32 cellular contexts compared by ENCODE assay signal in genomic region chr20:1505361-1505760, GRCh38. TPM values are rescaled to one million over a fixed set of nuclear protein-coding genes. Genes with fewer than 3 reads are reported as not detected.
DNase-seq lines count a peak whose midpoint lies in the region; ATAC-seq and TF ChIP-seq lines count a peak whose summit lies in the region.
"Had no signal": no experiment of that assay in that cellular context is flagged by ENCODE, and none has a peak within 500 bp of the region (broad histone marks: within the 10 kb centered on the region; RNA-seq: fewer than 3 reads in every experiment).

No MANE protein-coding gene starts in this region.

- no peaks in the 10 kb centered on the region for H3K4me1 Mint-ChIP-seq in osteocyte (ENCODE audit: unreplicated experiment)

- H3K27me3 Mint-ChIP-seq in osteocyte (ENCODE audit: unreplicated experiment): peaks cover 45% of the 10 kb centered on the region

- TF ChIP-seq CTCF in coronary artery (IDR thresholded peaks at IDR 0.05) (no peak), adrenal gland (IDR thresholded peaks at IDR 0.05) (no peak), osteocyte (IDR thresholded peaks at IDR 0.05) (no peak)

- in situ Hi-C loops in Caki2 (cut with HindIII; ENCODE audit: low pct_unique_long_range_greater_than_20kb, low sequenced_read_pairs): no loop called here

- H3K27ac ChIP-seq in coronary artery (no peak overlapping the region), adrenal gland (no peak overlapping the region)
- H3K27ac ChIP-seq: thyroid gland, VCaP had no signal

- no peak for ATAC-seq in GM18907 (IDR thresholded peaks at IDR 0.05; ENCODE audit: unreplicated experiment)
- ATAC-seq: sciatic nerve; stimulated activated naive CD8-positive, alpha-beta T cell treated with anti-CD3 and anti-CD28 coated beads, Interleukin-15, Interleukin-2, amounts not matched to agents 100 U/mL and 50 U/mL, for 24 hours had no signal

- H3K36me3 ChIP-seq in adrenal gland (replicated peaks in 1 of 2): no peaks in the 10 kb centered on the region
- H3K36me3 ChIP-seq: HAP-1, thyroid gland had no signal

- H3K4me3 ChIP-seq in coronary artery (no peak overlapping the region), adrenal gland (no peak overlapping the region)
- H3K4me3 ChIP-seq: HAP-1, lung, thyroid gland had no signal

- H3K9me3 ChIP-seq in adrenal gland (replicated peaks in 1 of 3): no peaks in the 10 kb centered on the region
- H3K9me3 ChIP-seq: HAP-1, SK-N-SH, thyroid gland had no signal

- intact Hi-C loops in adrenal gland (cut with DNase I): no loop called here

- TF ChIP-seq POLR2A in adrenal gland (IDR thresholded peaks at IDR 0.05): no peak

- H3K4me1 ChIP-seq in adrenal gland (replicated peaks in 1 of 2): no peaks in the 10 kb centered on the region
- H3K4me1 ChIP-seq: HAP-1, thyroid gland had no signal

- WGBS in adrenal gland, 4 donors: 72 to 87% (median 79%) methylated on average over 3 of the region's 3 CpGs

- no peak overlapping the region for H3K4me3 Mint-ChIP-seq in osteocyte (ENCODE audit: unreplicated experiment)
- H3K4me3 Mint-ChIP-seq: activated naive CD4-positive, alpha-beta T cell treated with anti-CD3 and anti-CD28 coated beads, Interleukin-2, amount 50 U/mL, for 24 hours; CD8-positive, alpha-beta memory T cell; immature natural killer cell had no signal

- DNase-seq in Caki2 (ENCODE audit: low read depth) (peak; percentile 44), M059J (ENCODE audit: low read depth) (peak; percentile 86), coronary artery (ENCODE audit: low spot score) (peak; percentile 46), kidney tubule cell (ENCODE audit: low spot score) (peak; percentile 63), adrenal gland (no peak), T-helper 2 cell (no peak), osteocyte (ENCODE audit: extremely low spot score, unreplicated experiment) (no peak)
- DNase-seq: activated CD8-positive, alpha-beta memory T cell treated with anti-CD3 and anti-CD28 coated beads, Interleukin-2, amount 50 U/mL, for 4 hours; aorta; CD8-positive, alpha-beta memory T cell; central memory CD4-positive, alpha-beta T cell; dermis blood vessel endothelial cell; foreskin melanocyte; hippocampal formation; immature natural killer cell; NCI-H1092 treated with DMSO at 0.1 percent for 48 hours; NCI-H1930; NCI-H69; posterior cingulate gyrus; RPMI8226; SK-N-SH; stimulated activated naive CD8-positive, alpha-beta T cell treated with anti-CD3 and anti-CD28 coated beads, Interleukin-15, Interleukin-2, amounts not matched to agents 100 U/mL and 50 U/mL, for 24 hours; thyroid gland had no signal

- peaks cover 4% of the 10 kb centered on the region for H3K27me3 ChIP-seq in adrenal gland
- H3K27me3 ChIP-seq: thyroid gland had no signal

- H3K27ac Mint-ChIP-seq in osteocyte (ENCODE audit: unreplicated experiment): no peak overlapping the region
- H3K27ac Mint-ChIP-seq: activated naive CD4-positive, alpha-beta T cell treated with anti-CD3 and anti-CD28 coated beads, Interleukin-2, amount 50 U/mL, for 24 hours; CD8-positive, alpha-beta memory T cell; immature natural killer cell had no signal

- H3K9me3 Mint-ChIP-seq in osteocyte (ENCODE audit: unreplicated experiment): no peaks in the 10 kb centered on the region
- H3K9me3 Mint-ChIP-seq: immature natural killer cell had no signal

- H3K36me3 Mint-ChIP-seq in osteocyte (ENCODE audit: unreplicated experiment): no peaks in the 10 kb centered on the region
- H3K36me3 Mint-ChIP-seq: activated naive CD4-positive, alpha-beta T cell treated with anti-CD3 and anti-CD28 coated beads, Interleukin-2, amount 50 U/mL, for 24 hours; immature natural killer cell had no signal

RNA-seq across cellular contexts. Expression of gene SIRPB2, which starts 14.1 kb away (rescaled TPM):
- total RNA-seq in Caki2 (2014; rRNA removed; shearing (Covaris generic); ENCODE audit: low replicate concordance): not detected in 2 replicates
- total RNA-seq in M059J (2014; rRNA removed; shearing (Covaris generic)): 0.07 TPM in 1 of 2 replicates, not detected in the other
- total RNA-seq in adrenal gland (10 to 100 TPM in 6 of 8 donors, 1 to 10 TPM in 2; 8.5 to 19.7 (median 14.0) TPM), osteocyte (not detected in 2 replicates)
- 1 to 10 TPM; 1.8 to 2.5 (median 1.9) TPM for polyA plus RNA-seq in adrenal gland
- total RNA-seq: CD8-positive, alpha-beta memory T cell; LHCN-M2; T-helper 2 cell treated with Interferon-gamma antibody and Interleukin-4, amounts not matched to agents 100 ng/mL and 5 ng/mL, for 36 hours had no signal
- polyA plus RNA-seq: CD8-positive, alpha-beta memory T cell; neural cell; SK-N-SH had no signal

RNA-seq across cellular contexts. Expression of gene NSFL1C, which starts 38.7 kb away (rescaled TPM):
- total RNA-seq in Caki2 (2014; rRNA removed; shearing (Covaris generic); ENCODE audit: low replicate concordance): 118 and 119 TPM in 2 replicates
- 69.2 and 85.5 TPM in 2 replicates for total RNA-seq in M059J (2014; rRNA removed; shearing (Covaris generic))
- total RNA-seq in adrenal gland (100 to 1,000 TPM in 4 of 8 donors, 10 to 100 TPM in 4; 52.5 to 491 (median 98.9) TPM), osteocyte (74.6 and 80.1 TPM in 2 replicates)
- 100 to 1,000 TPM in 1 of 3 donors, 10 to 100 TPM in 2; 46.1 to 510 (median 61.1) TPM for polyA plus RNA-seq in adrenal gland

RNA-seq across cellular contexts. Expression of gene SIRPD, which starts 52.1 kb away (rescaled TPM):
- total RNA-seq in Caki2 (2014; rRNA removed; shearing (Covaris generic); ENCODE audit: low replicate concordance): not detected in 2 replicates
- total RNA-seq in M059J (2014; rRNA removed; shearing (Covaris generic)): not detected in 2 replicates
- total RNA-seq in adrenal gland (1 to 10 TPM in 1 of 8 donors, under 1 TPM in 1, not detected in 6; 0.43 to 3.3 TPM), osteocyte (not detected in 2 replicates)
- 1 to 10 TPM in 1 of 3 donors, not detected in 2; 1.5 TPM for polyA plus RNA-seq in adrenal gland
- total RNA-seq: CD8-positive, alpha-beta memory T cell; dermis blood vessel endothelial cell; LHCN-M2; sciatic nerve; thyroid gland had no signal
- polyA plus RNA-seq: aorta; CD8-positive, alpha-beta memory T cell; neural cell; SK-N-SH had no signal

Comparison
In these comparisons a context has a peak if more than half of its experiments do, and no peak if none do; other contexts are left out.
1. DNase-seq: peak in Caki2 (single experiment), M059J (single experiment), coronary artery (single experiment) and kidney tubule cell (single experiment); none in adrenal gland (0 of 7), T-helper 2 cell (0 of 5) and osteocyte (single experiment).